ENCODE assay signal across 9 cellular contexts in the genomic region with DNA sequence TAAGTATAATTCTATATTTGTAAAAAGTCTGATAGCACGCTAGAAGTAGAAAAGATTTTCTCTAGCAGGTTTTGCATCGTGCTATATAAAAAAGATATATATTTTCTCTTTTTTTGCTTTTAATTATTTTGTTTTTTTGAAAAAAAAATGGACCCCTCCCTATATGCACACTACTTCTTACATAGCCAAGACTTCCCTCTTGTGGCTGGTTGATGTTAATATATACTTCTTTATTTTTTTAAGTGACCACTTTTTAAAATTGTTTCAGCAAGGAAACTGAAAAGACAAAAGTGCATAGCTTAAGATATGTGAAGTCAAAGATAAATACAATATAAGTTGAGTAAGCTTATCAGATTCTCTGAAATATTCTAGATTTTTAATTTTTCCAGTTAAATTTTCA.
DNase-seq lines count a peak whose midpoint lies in the region; ATAC-seq and TF ChIP-seq lines count a peak whose summit lies in the region.
"Had no signal": no experiment of that assay in that cellular context is flagged by ENCODE, and none has a peak within 500 bp of the region (broad histone marks: within the 10 kb centered on the region; RNA-seq: fewer than 3 reads in every experiment).

No MANE protein-coding gene starts in this region.

- H3K4me3 ChIP-seq in cardiac muscle cell (no peak overlapping the region), choroid plexus epithelial cell (ENCODE audit: low read depth, low read length) (no peak overlapping the region)

- no peaks in the 10 kb centered on the region for H3K36me3 Mint-ChIP-seq in CD14-positive monocyte

- peaks cover 1 to 4% (median 2%) of the 10 kb centered on the region in 3 donors for H3K27me3 Mint-ChIP-seq in CD14-positive monocyte (ENCODE audit: low read depth in 3 of 3)

- H3K27ac ChIP-seq in cardiac muscle cell = no peak overlapping the region

- H3K4me1 ChIP-seq in cardiac muscle cell (ENCODE audit: low read depth) = no peaks in the 10 kb centered on the region

- H3K27ac Mint-ChIP-seq in CD14-positive monocyte = no peak overlapping the region

- H3K4me3 Mint-ChIP-seq in CD14-positive monocyte = no peak overlapping the region

- no peak for ATAC-seq in Right ventricle myocardium superior (ENCODE audit: poor library complexity)

- no peaks in the 10 kb centered on the region for H3K36me3 ChIP-seq in cardiac muscle cell

- H3K9me3 Mint-ChIP-seq in CD14-positive monocyte = peaks cover 0 to 4% (median 0%) of the 10 kb centered on the region in 7 donors

- TF ChIP-seq CTCF in cardiac muscle cell (IDR thresholded peaks at IDR 0.05; ENCODE audit: low read depth, low read length) (no peak), choroid plexus epithelial cell (conservative IDR thresholded peaks at IDR 0.05; ENCODE audit: low read depth, low read length) (peak; percentile 43), CD14-positive monocyte (IDR thresholded peaks at IDR 0.05) (no peak)

- H3K9me3 ChIP-seq in cardiac muscle cell (ENCODE audit: low read depth) = no peaks in the 10 kb centered on the region

- intact Hi-C loops in Right ventricle myocardium superior (cut with DNase I) (loop anchor here (10.0 kb wide), 1 partner anchor 1036 kb away; no protein-coding TSS in a partner anchor), CD14-positive monocyte (cut with micrococcal nuclease) (no loop called here)

- no peaks in the 10 kb centered on the region for H3K27me3 ChIP-seq in cardiac muscle cell

- H3K4me1 Mint-ChIP-seq in CD14-positive monocyte = no peaks in the 10 kb centered on the region

- DNase-seq in cardiac muscle cell (ENCODE audit: low read depth in 1 of 2, low spot score in 1 of 2) (peak; percentile 17 to 19), Right ventricle myocardium superior (no peak), NCI-H345 (lab: John Stamatoyannopoulos, UW) (peak; percentile 11), choroid plexus epithelial cell (ENCODE audit: low read depth) (peak; percentile 69), smooth muscle cell of the brain vasculature (ENCODE audit: low read depth, low spot score) (peak; percentile 2), NCI-H524 treated with DMSO at 0.1 percent for 48 hours (lab: John Stamatoyannopoulos, UW) (no peak), CD14-positive monocyte (ENCODE audit: low spot score) (no peak)
- DNase-seq in activated CD4-positive, alpha-beta T cell treated with anti-CD3 and anti-CD28 coated beads, Interleukin-2, amount 50 U/mL, for 48 hours = no peak
- DNase-seq: NCI-H187 treated with DMSO at 0.1 percent for 48 hours had no signal

Comparison
In these comparisons a context has a peak if more than half of its experiments do, and no peak if none do; other contexts are left out.
1. DNase-seq: peak in cardiac muscle cell (2 of 2), NCI-H345 (single experiment), choroid plexus epithelial cell (single experiment) and smooth muscle cell of the brain vasculature (single experiment); none in Right ventricle myocardium superior (single experiment), NCI-H524 treated with DMSO at 0.1 percent for 48 hours (single experiment), CD14-positive monocyte (single experiment) and activated CD4-positive, alpha-beta T cell treated with anti-CD3 and anti-CD28 coated beads, Interleukin-2, amount 50 U/mL, for 48 hours (0 of 2).